ENCODE assay signal across 23 cellular contexts in the genomic region with DNA sequence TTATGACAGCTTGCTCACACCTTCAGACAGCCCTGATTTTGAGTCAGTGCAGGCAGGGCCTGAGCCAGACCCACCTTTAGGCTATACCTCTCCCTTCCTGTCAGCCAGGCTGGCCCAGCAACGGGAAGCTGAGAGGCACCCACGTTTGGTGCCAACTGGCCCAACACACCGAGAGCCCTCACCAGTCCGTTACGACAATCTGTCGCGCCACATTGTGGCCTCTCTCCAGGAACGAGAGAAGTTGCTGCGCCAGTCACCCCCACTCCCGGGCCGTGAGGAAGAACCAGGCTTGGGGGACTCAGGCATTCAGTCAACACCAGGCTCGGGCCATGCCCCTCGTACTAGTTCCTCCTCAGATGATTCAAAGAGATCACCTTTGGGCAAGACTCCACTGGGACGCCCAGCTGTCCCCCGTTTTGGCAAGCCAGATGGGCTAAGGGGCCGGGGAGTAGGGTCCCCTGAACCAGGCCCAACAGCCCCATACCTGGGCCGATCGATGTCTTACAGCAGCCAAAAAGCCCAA. TPM values are rescaled to one million over a fixed set of nuclear protein-coding genes. Genes with fewer than 3 reads are reported as not detected.
A peak's percentile ranks its signal among the peaks of the same experiment; 100 is the strongest.
DNase-seq lines count a peak whose midpoint lies in the region; ATAC-seq lines count a peak whose summit lies in the region.
"Had no signal": no experiment of that assay in that cellular context is flagged by ENCODE, and none has a peak within 500 bp of the region (broad histone marks: within the 10 kb centered on the region; RNA-seq: fewer than 3 reads in every experiment).

No MANE protein-coding gene starts in this region.

- no peaks in the 10 kb centered on the region for H3K4me1 ChIP-seq in right cardiac atrium (ENCODE audit: control insufficient read depth, insufficient read depth, low read length)
- H3K4me1 ChIP-seq: esophagus muscularis mucosa, foreskin keratinocyte, stomach had no signal

- WGBS in right cardiac atrium: 86% methylated on average over 18 of the region's 18 CpGs

- ATAC-seq in right cardiac atrium (peak; percentile 22 to 33), left cardiac atrium (no peak), left lobe of liver (peak; percentile 23), HG03354 (IDR thresholded peaks at IDR 0.05; ENCODE audit: poor library complexity, severe bottlenecking, unreplicated experiment) (no peak)
- ATAC-seq: CD8-positive, alpha-beta T cell; foreskin keratinocyte had no signal

- H3K27ac ChIP-seq in right cardiac atrium (ENCODE audit: low read length): no peak overlapping the region
- H3K27ac ChIP-seq: esophagus muscularis mucosa, foreskin keratinocyte, stomach, thyroid gland had no signal

- no peaks in the 10 kb centered on the region for H3K9me3 ChIP-seq in right cardiac atrium (ENCODE audit: control insufficient read depth, low read length)
- H3K9me3 ChIP-seq: esophagus muscularis mucosa, stomach, thyroid gland had no signal

- no peak overlapping the region for H3K4me3 ChIP-seq in right cardiac atrium (ENCODE audit: low read length)
- H3K4me3 ChIP-seq: esophagus muscularis mucosa, stomach, thyroid gland had no signal

- no peaks in the 10 kb centered on the region for H3K27me3 ChIP-seq in right cardiac atrium (ENCODE audit: control insufficient read depth, insufficient read depth)
- H3K27me3 ChIP-seq: esophagus muscularis mucosa, foreskin keratinocyte, stomach, thyroid gland had no signal

- DNase-seq in right cardiac atrium (peak in 2 of 3 donors; percentile 50 to 55), left cardiac atrium (no peak), left lobe of liver (ENCODE audit: low spot score) (no peak)
- no peak for DNase-seq in stimulated activated CD8-positive, alpha-beta memory T cell treated with anti-CD3 and anti-CD28 coated beads, Interleukin-4, amount 100 ng/mL, for 48 hours
- no peak for DNase-seq in stimulated activated CD4-positive, alpha-beta T cell treated with anti-CD3 and anti-CD28 coated beads, Interleukin-2, amount 100 ng/mL, for 24 hours
- DNase-seq: activated CD4-positive, alpha-beta memory T cell treated with anti-CD3 and anti-CD28 coated beads, Interleukin-2, amount 10 ng/mL, durations not matched to agents 7 days and 5 days; activated CD4-positive, alpha-beta T cell treated with anti-CD3 and anti-CD28 coated beads for 1 hour; activated gamma-delta T cell treated with Interleukin-2 at 50 U/mL for 16 hours; CD8-positive, alpha-beta T cell; DMS 273 treated with DMSO at 0.1 percent for 48 hours; foreskin keratinocyte; Karpas-422; mesendoderm; NCI-H1436 treated with DMSO at 0.1 percent for 48 hours; NCI-H2107; NCI-H446 treated with DMSO at 0.1 percent for 48 hours; NCI-H82; nucleus accumbens; stimulated activated CD4-positive, alpha-beta T cell treated with anti-CD3 and anti-CD28 coated beads, Interleukin-15, amount 100 ng/mL, for 24 hours; stomach; thyroid gland had no signal

- intact Hi-C loops in right cardiac atrium (cut with DNase I) (no loop called here), left cardiac atrium (cut with DNase I) (no loop called here)

RNA-seq across cellular contexts. Expression of gene MED19, which starts 13.1 kb away (rescaled TPM):
- 10 to 100 TPM in 2 of 4 donors, 1 to 10 TPM in 2; 8.4 to 10.5 (median 9.5) TPM for total RNA-seq in right cardiac atrium
- 9.8 TPM for polyA plus RNA-seq in right cardiac atrium
- total RNA-seq in left cardiac atrium: 1 to 10 TPM; 8.4 to 8.7 TPM
- 6.1 TPM for total RNA-seq in left lobe of liver

RNA-seq across cellular contexts. Expression of gene TMX2, which starts 13.5 kb away (rescaled TPM):
- 10 to 100 TPM; 57.4 to 78.1 (median 70.8) TPM for total RNA-seq in right cardiac atrium
- 73.2 TPM for polyA plus RNA-seq in right cardiac atrium
- 10 to 100 TPM; 64.3 to 80.3 TPM for total RNA-seq in left cardiac atrium
- total RNA-seq in left lobe of liver: 43.0 TPM

RNA-seq across cellular contexts. Expression of gene ZDHHC5, which starts 31.0 kb away (rescaled TPM):
- total RNA-seq in right cardiac atrium: 10 to 100 TPM; 38.9 to 60.4 (median 54.3) TPM
- polyA plus RNA-seq in right cardiac atrium: 27.0 TPM
- total RNA-seq in left cardiac atrium: 10 to 100 TPM; 51.3 to 60.7 TPM
- total RNA-seq in left lobe of liver: 26.3 TPM

RNA-seq across cellular contexts. Expression of gene CLP1, which starts 41.3 kb away (rescaled TPM):
- 1 to 10 TPM; 6.3 to 8.2 (median 7.2) TPM for total RNA-seq in right cardiac atrium
- polyA plus RNA-seq in right cardiac atrium: 4.6 TPM
- total RNA-seq in left cardiac atrium: 1 to 10 TPM; 6.9 to 8.5 TPM
- total RNA-seq in left lobe of liver: 6.1 TPM

RNA-seq across cellular contexts. Expression of gene SELENOH, which starts 42.4 kb away (rescaled TPM):
- total RNA-seq in right cardiac atrium (100 to 1,000 TPM in 2 of 4 donors, 10 to 100 TPM in 2; 91.3 to 110 (median 99.1) TPM), left cardiac atrium (100 to 1,000 TPM in 1 of 2 donors, 10 to 100 TPM in 1; 99.1 to 116 TPM), left lobe of liver (67.9 TPM)
- polyA plus RNA-seq in right cardiac atrium: 163 TPM

Comparison
In these comparisons a context has a peak if more than half of its experiments do, and no peak if none do; other contexts are left out.
1. ATAC-seq: peak in right cardiac atrium (2 of 2) and left lobe of liver (single experiment); none in left cardiac atrium (0 of 2) and HG03354 (single experiment).
2. DNase-seq: peak in right cardiac atrium (2 of 3); none in left cardiac atrium (single experiment), left lobe of liver (single experiment), stimulated activated CD8-positive, alpha-beta memory T cell treated with anti-CD3 and anti-CD28 coated beads, Interleukin-4, amount 100 ng/mL, for 48 hours (single experiment) and stimulated activated CD4-positive, alpha-beta T cell treated with anti-CD3 and anti-CD28 coated beads, Interleukin-2, amount 100 ng/mL, for 24 hours (0 of 2).